In genomic region chr14:94112513-94113060, GRCh38 we compare ENCODE assay signal across 15 cellular contexts. TPM values are rescaled to one million over a fixed set of nuclear protein-coding genes. Genes with fewer than 3 reads are reported as not detected.
DNase-seq lines count a peak whose midpoint lies in the region; ATAC-seq and TF ChIP-seq lines count a peak whose summit lies in the region.
"Had no signal": no experiment of that assay in that cellular context is flagged by ENCODE, and none has a peak within 500 bp of the region (broad histone marks: within the 10 kb centered on the region; RNA-seq: fewer than 3 reads in every experiment).

No MANE protein-coding gene starts in this region.

- no peak overlapping the region for H3K56ac ChIP-seq in mesendoderm (ENCODE audit: low read length)

- TF ChIP-seq CTCF in transverse colon (IDR thresholded peaks at IDR 0.05), result no peak

- H3K4ac ChIP-seq in mesenchymal stem cell (ENCODE audit: low read depth in 1 of 2, low read length in 2 of 2) (no peak overlapping the region), mesendoderm (ENCODE audit: low read depth, low read length) (no peak overlapping the region)

- 85% methylated on average over 6 of the region's 6 CpGs for WGBS in mesenchymal stem cell
- WGBS in transverse colon (ENCODE audit: low coverage in 1 of 2), 2 donors, result 64 to 80% methylated on average over 3 to 6 of the region's 6 CpGs
- no CpG with 5 or more reads among the region's 6 CpGs for WGBS in mesendoderm (ENCODE audit: extremely low coverage, insufficient coverage, low lambda C conversion rate)

- no peak overlapping the region for H3K23ac ChIP-seq in mesenchymal stem cell (ENCODE audit: low read length in 2 of 2)
- no peak overlapping the region for H3K23ac ChIP-seq in mesendoderm (ENCODE audit: low read length)

- H2AK5ac ChIP-seq in mesenchymal stem cell (ENCODE audit: low read length, severe bottlenecking) (no peak overlapping the region), mesendoderm (ENCODE audit: low read length) (no peak overlapping the region)

- no peaks in the 10 kb centered on the region for H3K79me1 ChIP-seq in mesenchymal stem cell (replicated peaks; ENCODE audit: low read length, poor library complexity, severe bottlenecking)
- H3K79me1 ChIP-seq in mesendoderm (ENCODE audit: low read length), result no peaks in the 10 kb centered on the region

- H3K27ac Mint-ChIP-seq in dendritic cell treated with granulocyte-macrophage colony-stimulating factor and Interleukin-4, amounts not matched to agents 40 ng/mL and 50 ng/mL, for 4 days, result peak overlapping the region; percentile 30
- H3K27ac Mint-ChIP-seq in effector memory CD8-positive, alpha-beta T cell, result no peak overlapping the region

- H3K4me2 ChIP-seq in mesenchymal stem cell (ENCODE audit: low read length, poor library complexity, severe bottlenecking) (no peak overlapping the region), mesendoderm (ENCODE audit: low read length) (no peak overlapping the region)

- no peak overlapping the region for H2BK15ac ChIP-seq in mesenchymal stem cell (ENCODE audit: low read depth, poor library complexity, severe bottlenecking)
- no peak overlapping the region for H2BK15ac ChIP-seq in mesendoderm (replicated peaks; ENCODE audit: low read depth)

- peaks cover 0 to 3% of the 10 kb centered on the region in 2 experiments for H3K36me3 ChIP-seq in mesenchymal stem cell (ENCODE audit: control insufficient read depth in 1 of 2, insufficient read depth in 2 of 2, low read depth in 1 of 2, low read length in 2 of 2)
- no peaks in the 10 kb centered on the region for H3K36me3 ChIP-seq in transverse colon
- no peaks in the 10 kb centered on the region for H3K36me3 ChIP-seq in mesendoderm (ENCODE audit: control insufficient read depth, insufficient read depth, low read length)

- H3K9ac ChIP-seq in mesenchymal stem cell (ENCODE audit: low read length), result peak overlapping the region; percentile 90
- no peak overlapping the region for H3K9ac ChIP-seq in mesendoderm (ENCODE audit: low read length)

- H3K4me1 ChIP-seq in mesenchymal stem cell (ENCODE audit: control insufficient read depth, insufficient read depth, low read depth, low read length) (no peaks in the 10 kb centered on the region), transverse colon (peaks cover 3 to 59% (median 35%) of the 10 kb centered on the region in 4 donors), mesendoderm (ENCODE audit: control insufficient read depth, low read depth, low read length) (no peaks in the 10 kb centered on the region)

- in situ Hi-C loops in transverse colon (cut with MboI; ENCODE audit: low pct_ligation_motif_present in 1 of 4, low pct_unique_long_range_greater_than_20kb in 1 of 4, low sequenced_read_pairs in 3 of 4), result no loop called here

- peaks cover 26% of the 10 kb centered on the region for H3K27me3 Mint-ChIP-seq in activated T-cell treated with anti-CD3 and anti-CD28 coated beads, Interleukin-2, amount 50 U/mL, for 4 hours (ENCODE audit: low read depth)
- peaks cover 15% of the 10 kb centered on the region for H3K27me3 Mint-ChIP-seq in dendritic cell treated with granulocyte-macrophage colony-stimulating factor and Interleukin-4, amounts not matched to agents 40 ng/mL and 50 ng/mL, for 4 days
- H3K27me3 Mint-ChIP-seq in effector memory CD8-positive, alpha-beta T cell, result peaks cover 52 to 60% of the 10 kb centered on the region in 2 donors

- no peak overlapping the region for H4K8ac ChIP-seq in mesenchymal stem cell (ENCODE audit: low read length)
- H4K8ac ChIP-seq in mesendoderm (ENCODE audit: low read depth, low read length), result no peak overlapping the region

- no peak for TF ChIP-seq POLR2A in transverse colon (IDR thresholded peaks at IDR 0.05)

- H3K9me3 ChIP-seq in mesenchymal stem cell (ENCODE audit: control insufficient read depth, low read length) (no peaks in the 10 kb centered on the region), transverse colon (no peaks in the 10 kb centered on the region)

- no peak overlapping the region for H2AFZ ChIP-seq in mesenchymal stem cell (ENCODE audit: low read depth, low read length)

- ATAC-seq in activated T-cell treated with anti-CD3 and anti-CD28 coated beads, Interleukin-2, amount 50 U/mL, for 4 hours, result no peak
- no peak for ATAC-seq in effector memory CD8-positive, alpha-beta T cell (replicated peaks)
- ATAC-seq: naive thymus-derived CD8-positive, alpha-beta T cell had no signal

- no peaks in the 10 kb centered on the region for H3K4me1 Mint-ChIP-seq in activated T-cell treated with anti-CD3 and anti-CD28 coated beads, Interleukin-2, amount 50 U/mL, for 4 hours (ENCODE audit: low read depth)
- H3K4me1 Mint-ChIP-seq in dendritic cell treated with granulocyte-macrophage colony-stimulating factor and Interleukin-4, amounts not matched to agents 40 ng/mL and 50 ng/mL, for 4 days (ENCODE audit: low read depth), result peaks cover 24% of the 10 kb centered on the region
- H3K4me1 Mint-ChIP-seq in effector memory CD8-positive, alpha-beta T cell (ENCODE audit: low read depth in 2 of 2), result peaks cover 0 to 4% of the 10 kb centered on the region in 2 donors

- H2BK120ac ChIP-seq in mesenchymal stem cell (ENCODE audit: low read depth, low read length), result no peak overlapping the region
- H2BK120ac ChIP-seq in mesendoderm (ENCODE audit: low read depth, low read length), result no peak overlapping the region

- H3K14ac ChIP-seq in mesenchymal stem cell (ENCODE audit: low read length in 2 of 2), result peak overlapping the region in 1 of 2 experiments; percentile 64

- no peak overlapping the region for H3K18ac ChIP-seq in mesenchymal stem cell (ENCODE audit: low read depth in 1 of 2, low read length in 2 of 2)
- H3K18ac ChIP-seq in mesendoderm (ENCODE audit: low read length), result no peak overlapping the region

- intact Hi-C loops in dendritic cell treated with granulocyte-macrophage colony-stimulating factor and Interleukin-4, amounts not matched to agents 40 ng/mL and 50 ng/mL, for 4 days (cut with micrococcal nuclease), result no loop called here
- intact Hi-C loops in transverse colon (cut with DNase I; ENCODE audit: low total_unique reads), result no loop called here

- TF ChIP-seq EP300 in transverse colon (IDR thresholded peaks at IDR 0.05; ENCODE audit: low read depth), result no peak

- H2BK5ac ChIP-seq in mesenchymal stem cell (ENCODE audit: low read depth, low read length, poor library complexity, severe bottlenecking) (no peak overlapping the region), mesendoderm (ENCODE audit: low read length) (no peak overlapping the region)

- H3K27ac ChIP-seq in mesenchymal stem cell (ENCODE audit: low read length, poor library complexity, severe bottlenecking), result no peak overlapping the region
- H3K27ac ChIP-seq in transverse colon, result peak overlapping the region; percentile 83 to 92 (median 85)
- no peak overlapping the region for H3K27ac ChIP-seq in mesendoderm (ENCODE audit: low read depth, low read length)

- no peak overlapping the region for H4K91ac ChIP-seq in mesenchymal stem cell (ENCODE audit: low read length)

- no peak for DNase-seq in activated T-cell treated with anti-CD3 and anti-CD28 coated beads, Interleukin-2, amount 50 U/mL, for 4 hours
- no peak for DNase-seq in activated T-cell treated with anti-CD3 and anti-CD28 coated beads, Interleukin-2, amount 50 U/mL, for 1 hour
- DNase-seq in mesenchymal stem cell (no peak), transverse colon (peak; percentile 36), iPS-NIHi7 (ENCODE audit: extremely low spot score) (no peak), mesendoderm (no peak)
- no peak for DNase-seq in effector memory CD8-positive, alpha-beta T cell
- DNase-seq: effector memory CD4-positive, alpha-beta T cell; Kasumi-1; naive thymus-derived CD8-positive, alpha-beta T cell; NCI-H1694; NCI-H526 treated with DMSO at 0.1 percent for 48 hours; stimulated activated CD4-positive, alpha-beta T cell treated with anti-CD3 and anti-CD28 coated beads, Interleukin-2, amount 100 ng/mL, for 24 hours had no signal

- no peak overlapping the region for H2BK12ac ChIP-seq in mesenchymal stem cell (ENCODE audit: low read length in 2 of 2)

- H3K4me3 ChIP-seq in mesenchymal stem cell (ENCODE audit: insufficient read depth in 1 of 2, low read depth in 1 of 2, low read length in 2 of 2) (peak overlapping the region in 1 of 2 experiments; percentile 78), transverse colon (peak overlapping the region in 1 of 4 donors; percentile 56), mesendoderm (ENCODE audit: low read length) (no peak overlapping the region)

- no peak overlapping the region for H4K5ac ChIP-seq in mesendoderm (ENCODE audit: low read length)

- H3K9me3 Mint-ChIP-seq in activated T-cell treated with anti-CD3 and anti-CD28 coated beads, Interleukin-2, amount 50 U/mL, for 4 hours, result no peaks in the 10 kb centered on the region
- no peaks in the 10 kb centered on the region for H3K9me3 Mint-ChIP-seq in dendritic cell treated with granulocyte-macrophage colony-stimulating factor and Interleukin-4, amounts not matched to agents 40 ng/mL and 50 ng/mL, for 4 days
- no peaks in the 10 kb centered on the region for H3K9me3 Mint-ChIP-seq in effector memory CD8-positive, alpha-beta T cell
- H3K9me3 Mint-ChIP-seq: naive thymus-derived CD8-positive, alpha-beta T cell; T-helper 2 cell treated with Interferon-gamma antibody and Interleukin-4, amounts not matched to agents 5 μg/mL and 100 μg/mL, for 36 hours had no signal

- no peaks in the 10 kb centered on the region for H3K36me3 Mint-ChIP-seq in activated T-cell treated with anti-CD3 and anti-CD28 coated beads, Interleukin-2, amount 50 U/mL, for 4 hours (ENCODE audit: insufficient read depth)
- no peaks in the 10 kb centered on the region for H3K36me3 Mint-ChIP-seq in dendritic cell treated with granulocyte-macrophage colony-stimulating factor and Interleukin-4, amounts not matched to agents 40 ng/mL and 50 ng/mL, for 4 days (ENCODE audit: low read depth)
- no peaks in the 10 kb centered on the region for H3K36me3 Mint-ChIP-seq in effector memory CD8-positive, alpha-beta T cell (ENCODE audit: insufficient read depth)
- H3K36me3 Mint-ChIP-seq: naive thymus-derived CD8-positive, alpha-beta T cell had no signal

- H3K4me3 Mint-ChIP-seq in activated T-cell treated with anti-CD3 and anti-CD28 coated beads, Interleukin-2, amount 50 U/mL, for 4 hours, result peak overlapping the region; percentile 5
- H3K4me3 Mint-ChIP-seq in dendritic cell treated with granulocyte-macrophage colony-stimulating factor and Interleukin-4, amounts not matched to agents 40 ng/mL and 50 ng/mL, for 4 days, result no peak overlapping the region
- no peak overlapping the region for H3K4me3 Mint-ChIP-seq in effector memory CD8-positive, alpha-beta T cell
- H3K4me3 Mint-ChIP-seq: naive thymus-derived CD8-positive, alpha-beta T cell; T-helper 2 cell treated with Interferon-gamma antibody and Interleukin-4, amounts not matched to agents 5 μg/mL and 100 μg/mL, for 36 hours had no signal

- H3K79me2 ChIP-seq in mesendoderm (ENCODE audit: control insufficient read depth, insufficient read depth, low read length), result no peaks in the 10 kb centered on the region

- H3K27me3 ChIP-seq in mesenchymal stem cell (ENCODE audit: control insufficient read depth in 1 of 2, insufficient read depth in 1 of 2, low read length in 2 of 2) (peaks cover 5 to 32% of the 10 kb centered on the region in 2 experiments), transverse colon (no peaks in the 10 kb centered on the region), mesendoderm (ENCODE audit: insufficient read depth, low read length, poor library complexity) (no peaks in the 10 kb centered on the region)

RNA-seq across cellular contexts. Expression of gene IFI27, which starts 2.1 kb away (rescaled TPM):
- total RNA-seq in activated T-cell treated with anti-CD3 and anti-CD28 coated beads, Interleukin-2, amount 50 U/mL, for 4 hours, result 1 to 10 TPM; 1.3 to 1.7 (median 1.3) TPM
- 1.2 TPM for polyA plus RNA-seq in mesenchymal stem cell (2013, experiment 1 of 2)
- 1.3 TPM for polyA plus RNA-seq in mesenchymal stem cell (2013, experiment 2 of 2)
- total RNA-seq in transverse colon, result 1,000 to 10,000 TPM in 1 of 4 donors, 100 to 1,000 TPM in 3; 124 to 1,625 (median 472) TPM
- 0.67 TPM for polyA plus RNA-seq in mesendoderm (2013, experiment 1 of 2)
- polyA plus RNA-seq in mesendoderm (2013, experiment 2 of 2), result 0.64 TPM
- polyA plus RNA-seq: naive thymus-derived CD8-positive, alpha-beta T cell had no signal

RNA-seq across cellular contexts. Expression of gene IFI27L2, which starts 16.8 kb away (rescaled TPM):
- total RNA-seq in activated T-cell treated with anti-CD3 and anti-CD28 coated beads, Interleukin-2, amount 50 U/mL, for 4 hours, result 10 to 100 TPM; 19.3 to 26.4 (median 23.6) TPM
- 72.9 TPM for polyA plus RNA-seq in mesenchymal stem cell (2013, experiment 1 of 2)
- 74.9 TPM for polyA plus RNA-seq in mesenchymal stem cell (2013, experiment 2 of 2)
- 100 to 1,000 TPM in 1 of 4 donors, 10 to 100 TPM in 2, not detected in 1; 32.8 to 108 (median 74.6) TPM for total RNA-seq in transverse colon
- 10.3 TPM for polyA plus RNA-seq in mesendoderm (2013, experiment 1 of 2)
- polyA plus RNA-seq in mesendoderm (2013, experiment 2 of 2), result 11.9 TPM

RNA-seq across cellular contexts. Expression of gene IFI27L1, which starts 31.5 kb away (rescaled TPM):
- 1 to 10 TPM; 8.9 to 9.5 (median 9.0) TPM for total RNA-seq in activated T-cell treated with anti-CD3 and anti-CD28 coated beads, Interleukin-2, amount 50 U/mL, for 4 hours
- 20.5 TPM for polyA plus RNA-seq in mesenchymal stem cell (2013, experiment 1 of 2)
- 20.5 TPM for polyA plus RNA-seq in mesenchymal stem cell (2013, experiment 2 of 2)
- 10 to 100 TPM in 3 of 4 donors, not detected in 1; 12.3 to 21.3 (median 17.9) TPM for total RNA-seq in transverse colon
- 14.1 TPM for polyA plus RNA-seq in mesendoderm (2013, experiment 1 of 2)
- 14.6 TPM for polyA plus RNA-seq in mesendoderm (2013, experiment 2 of 2)

RNA-seq across cellular contexts. Expression of gene DDX24, which starts 31.6 kb away (rescaled TPM):
- total RNA-seq in activated T-cell treated with anti-CD3 and anti-CD28 coated beads, Interleukin-2, amount 50 U/mL, for 4 hours, result 100 to 1,000 TPM; 287 to 321 (median 319) TPM
- polyA plus RNA-seq in mesenchymal stem cell (2013, experiment 1 of 2), result 132 TPM
- polyA plus RNA-seq in mesenchymal stem cell (2013, experiment 2 of 2), result 129 TPM
- 100 to 1,000 TPM in 1 of 4 donors, 10 to 100 TPM in 3; 70.2 to 319 (median 87.7) TPM for total RNA-seq in transverse colon
- 181 TPM for polyA plus RNA-seq in mesendoderm (2013, experiment 1 of 2)
- polyA plus RNA-seq in mesendoderm (2013, experiment 2 of 2), result 186 TPM

Comparison
In these comparisons a context has a peak if more than half of its experiments do, and no peak if none do; other contexts are left out.
1. H3K27ac ChIP-seq: peak in transverse colon (4 of 4); none in mesenchymal stem cell (single experiment) and mesendoderm (single experiment).
2. RNA of gene IFI27, which starts 2.1 kb away (total RNA-seq): 124 to 1,625 TPM in transverse colon; 1.3 to 1.7 TPM in activated T-cell treated with anti-CD3 and anti-CD28 coated beads, Interleukin-2, amount 50 U/mL, for 4 hours; every median in the first group is over 10 times any median in the second.